Comparison of ENCODE assay signal across 23 cellular contexts in the genomic region with DNA sequence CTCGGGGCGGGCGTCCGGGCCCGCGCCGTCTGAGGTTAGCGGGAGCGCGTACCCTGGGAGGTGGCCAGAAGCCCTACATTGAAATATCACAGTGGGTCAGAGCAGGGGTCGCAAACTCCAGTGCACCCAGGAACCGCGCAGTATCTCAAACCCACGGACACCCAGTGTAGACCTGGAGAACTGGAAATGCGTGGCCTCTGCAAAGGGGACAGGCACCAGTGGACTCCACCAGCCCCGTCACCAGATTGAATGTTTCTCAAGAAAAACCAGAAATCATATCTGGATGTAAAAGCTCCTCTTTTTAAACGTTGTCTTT.
DNase-seq lines count a peak whose midpoint lies in the region; ATAC-seq, FAIRE-seq and TF ChIP-seq lines count a peak whose summit lies in the region.
"Had no signal": no experiment of that assay in that cellular context is flagged by ENCODE, and none has a peak within 500 bp of the region (broad histone marks: within the 10 kb centered on the region; RNA-seq: fewer than 3 reads in every experiment).

No MANE protein-coding gene starts in this region.

- H3K4me1 Mint-ChIP-seq in H9 (peaks cover 15 to 18% of the 10 kb centered on the region in 2 experiments), astrocyte (ENCODE audit: low read depth, unreplicated experiment) (peaks cover 1% of the 10 kb centered on the region)
- no peaks in the 10 kb centered on the region for H3K4me1 Mint-ChIP-seq in stimulated activated effector memory CD8-positive, alpha-beta T cell treated with anti-CD3 and anti-CD28 coated beads, Interleukin-12 subunit alpha, Interleukin-12 subunit beta, amount 100 ng/mL, for 72 hours

- H3K4me3 Mint-ChIP-seq in H9 = no peak overlapping the region
- H3K4me3 Mint-ChIP-seq in astrocyte (ENCODE audit: unreplicated experiment) = no peak overlapping the region
- H3K4me3 Mint-ChIP-seq in stimulated activated effector memory CD8-positive, alpha-beta T cell treated with anti-CD3 and anti-CD28 coated beads, Interleukin-12 subunit alpha, Interleukin-12 subunit beta, amount 100 ng/mL, for 72 hours = no peak overlapping the region
- H3K4me3 Mint-ChIP-seq: activated CD8-positive, alpha-beta T cell treated with anti-CD3 and anti-CD28 coated beads, Interleukin-2, amount 10 ng/mL, durations not matched to agents 7 days and 5 days; activated T-helper 1 cell treated with anti-CD3 and anti-CD28 coated beads, Interleukin-12 subunit alpha, Interleukin-12 subunit beta, Interleukin-2, Interleukin-4 antibody, amounts not matched to agents 30 ng/mL and 10 ng/mL and 1 ng/mL, durations not matched to agents 14 hours and 24 hours and 36 hours; natural killer cell treated with Interleukin-12 subunit alpha and Interleukin-12 subunit beta and Interleukin-15 and Interleukin-18, amount 100 ng/mL, for 72 hours; T-helper 2 cell treated with Interferon-gamma antibody and Interleukin-4, amounts not matched to agents 5 μg/mL and 100 μg/mL, for 36 hours had no signal

- no peak overlapping the region for H3T11ph ChIP-seq in H9 (ENCODE audit: low read length)

- H4K91ac ChIP-seq in H9 (ENCODE audit: insufficient read length, low read depth, low read length) = no peak overlapping the region

- no peak overlapping the region for H4K8ac ChIP-seq in H9 (replicated peaks; ENCODE audit: insufficient read length, low read depth, low read length)

- no peak overlapping the region for H3K56ac ChIP-seq in H9 (ENCODE audit: insufficient read length, low read depth, low read length)

- H3K9me3 Mint-ChIP-seq in H9 (no peaks in the 10 kb centered on the region), astrocyte (ENCODE audit: unreplicated experiment) (peaks cover 3% of the 10 kb centered on the region)
- H3K9me3 Mint-ChIP-seq in stimulated activated effector memory CD8-positive, alpha-beta T cell treated with anti-CD3 and anti-CD28 coated beads, Interleukin-12 subunit alpha, Interleukin-12 subunit beta, amount 100 ng/mL, for 72 hours = no peaks in the 10 kb centered on the region
- H3K9me3 Mint-ChIP-seq: activated T-helper 1 cell treated with anti-CD3 and anti-CD28 coated beads, Interleukin-12 subunit alpha, Interleukin-12 subunit beta, Interleukin-2, Interleukin-4 antibody, amounts not matched to agents 30 ng/mL and 10 ng/mL and 1 ng/mL, durations not matched to agents 14 hours and 24 hours and 36 hours; natural killer cell treated with Interleukin-12 subunit alpha and Interleukin-12 subunit beta and Interleukin-15 and Interleukin-18, amount 100 ng/mL, for 72 hours; T-helper 2 cell treated with Interferon-gamma antibody and Interleukin-4, amounts not matched to agents 5 μg/mL and 100 μg/mL, for 36 hours had no signal

- H3K9me3 ChIP-seq in H9 (ENCODE audit: control insufficient read depth, low read depth, low read length) (no peaks in the 10 kb centered on the region), astrocyte (ENCODE audit: insufficient read depth, low read depth, low read length) (no peaks in the 10 kb centered on the region), iPS-20b (ENCODE audit: insufficient read depth, low read depth, low read length) (no peaks in the 10 kb centered on the region), SJCRH30 (replicated peaks) (no peaks in the 10 kb centered on the region)
- H3K9me3 ChIP-seq: Caco-2 had no signal

- no peak overlapping the region for H3K23ac ChIP-seq in H9 (ENCODE audit: insufficient read length, low read depth, low read length)

- no peaks in the 10 kb centered on the region for H3K79me1 ChIP-seq in H9 (ENCODE audit: insufficient read depth, low read depth, low read length, poor library complexity, severe bottlenecking)

- H3K4me2 ChIP-seq in H9 (ENCODE audit: insufficient read depth, insufficient read length, low read length) (no peak overlapping the region), astrocyte (ENCODE audit: low read length) (peak overlapping the region; percentile 81)

- peak; percentile 16 for ATAC-seq in stimulated activated effector memory CD8-positive, alpha-beta T cell treated with anti-CD3 and anti-CD28 coated beads, Interleukin-12 subunit alpha, Interleukin-12 subunit beta, amount 100 ng/mL, for 72 hours
- ATAC-seq: activated CD8-positive, alpha-beta T cell treated with anti-CD3 and anti-CD28 coated beads, Interleukin-2, amount 10 ng/mL, durations not matched to agents 7 days and 5 days; natural killer cell treated with Interleukin-12 subunit alpha and Interleukin-12 subunit beta and Interleukin-15 and Interleukin-18, amount 100 ng/mL, for 72 hours; stimulated activated naive CD8-positive, alpha-beta T cell treated with anti-CD3 and anti-CD28 coated beads, Interleukin-15, Interleukin-2, amounts not matched to agents 100 U/mL and 50 U/mL, for 24 hours had no signal

- no peak overlapping the region for H2AK5ac ChIP-seq in H9 (ENCODE audit: insufficient read length, low read length)

- no peak overlapping the region for H3K4me3 ChIP-seq in astrocyte (ENCODE audit: insufficient read depth, low read depth, low read length)
- peak overlapping the region; percentile 43; the same call in 1 of the 2 replicates for H3K4me3 ChIP-seq in iPS-20b (ENCODE audit: low read length)
- no peak overlapping the region for H3K4me3 ChIP-seq in SJCRH30
- H3K4me3 ChIP-seq: lung had no signal

- DNase-seq in H9 (no peak), astrocyte (ENCODE audit: low read depth) (no peak), NCI-H524 treated with DMSO at 0.1 percent for 48 hours (lab: John Stamatoyannopoulos, UW) (no peak), SJCRH30 (no peak), RKO (ENCODE audit: low spot score) (no peak)
- no peak for DNase-seq in stimulated activated effector memory CD8-positive, alpha-beta T cell treated with anti-CD3 and anti-CD28 coated beads, Interleukin-12 subunit alpha, Interleukin-12 subunit beta, amount 100 ng/mL, for 72 hours (ENCODE audit: low spot score in 2 of 2)
- no peak for DNase-seq in effector CD4-positive, alpha-beta T cell
- DNase-seq: activated CD4-positive, CD25-positive, alpha-beta regulatory T cell; activated CD8-positive, alpha-beta T cell treated with anti-CD3 and anti-CD28 coated beads, Interleukin-2, amount 10 ng/mL, durations not matched to agents 7 days and 5 days; AML-193; Caco-2; NCI-H1048; NCI-H2107; NCI-H526 treated with DMSO at 0.1 percent for 48 hours; OCI-M1; stimulated activated CD4-positive, alpha-beta T cell treated with anti-CD3 and anti-CD28 coated beads, Interleukin-15, amount 100 ng/mL, for 24 hours; stimulated activated naive CD8-positive, alpha-beta T cell treated with anti-CD3 and anti-CD28 coated beads, Interleukin-15, Interleukin-2, amounts not matched to agents 100 U/mL and 50 U/mL, for 24 hours had no signal

- H4K5ac ChIP-seq in H9 (ENCODE audit: insufficient read length, low read depth, low read length) = no peak overlapping the region

- H3K4ac ChIP-seq in H9 (ENCODE audit: low read depth, low read length) = no peak overlapping the region

- H3K18ac ChIP-seq in H9 (ENCODE audit: insufficient read length, low read depth, low read length) = peak overlapping the region; percentile 81

- H3K27me3 ChIP-seq in H9 (ENCODE audit: insufficient read depth, low read length) = no peaks in the 10 kb centered on the region
- no peaks in the 10 kb centered on the region for H3K27me3 ChIP-seq in astrocyte (ENCODE audit: insufficient read depth, low read length)
- H3K27me3 ChIP-seq in iPS-20b (ENCODE audit: insufficient read depth, low read length) = no peaks in the 10 kb centered on the region; the same call in 1 of the 2 replicates
- 0 out of 2 replicates have a peak, but pooled peaks cover 7% of the 10 kb centered on the region for H3K27me3 ChIP-seq in SJCRH30

- no peaks in the 10 kb centered on the region for H3K79me2 ChIP-seq in H9 (ENCODE audit: insufficient read depth, low read length)
- no peaks in the 10 kb centered on the region for H3K79me2 ChIP-seq in astrocyte (ENCODE audit: insufficient read depth, low read length)

- H4K20me1 ChIP-seq in H9 (ENCODE audit: control insufficient read depth, insufficient read depth, insufficient read length) = no peaks in the 10 kb centered on the region
- H4K20me1 ChIP-seq in astrocyte (ENCODE audit: insufficient read depth, low read length) = no peaks in the 10 kb centered on the region

- H2AFZ ChIP-seq in H9 (ENCODE audit: low read length) = no peak overlapping the region
- peak overlapping the region; percentile 87 for H2AFZ ChIP-seq in astrocyte (ENCODE audit: low read depth, low read length)

- peak overlapping the region; percentile 70; the same call in 1 of the 2 replicates for H3K14ac ChIP-seq in H9 (ENCODE audit: insufficient read depth, low read length)

- no peak overlapping the region; the same call in 1 of the 2 replicates for H2BK15ac ChIP-seq in H9 (ENCODE audit: low read depth, low read length)

- H2BK12ac ChIP-seq in H9 (ENCODE audit: insufficient read length, low read depth, low read length) = no peak overlapping the region

- no peaks in the 10 kb centered on the region for H3K23me2 ChIP-seq in H9 (ENCODE audit: insufficient read length, low read depth, low read length, poor library complexity, severe bottlenecking)

- H3K27ac ChIP-seq in H9 (ENCODE audit: insufficient read length, low read depth, low read length) = no peak overlapping the region
- H3K27ac ChIP-seq in astrocyte (ENCODE audit: low read depth, low read length) = peak overlapping the region; percentile 71
- no peak overlapping the region for H3K27ac ChIP-seq in iPS-20b (ENCODE audit: low read length)
- H3K27ac ChIP-seq in SJCRH30 = no peak overlapping the region

- H3K36me3 Mint-ChIP-seq in H9 (ENCODE audit: insufficient read depth in 1 of 3, low read depth in 3 of 3) (no peaks in the 10 kb centered on the region), astrocyte (ENCODE audit: low read depth, unreplicated experiment) (no peaks in the 10 kb centered on the region)
- no peaks in the 10 kb centered on the region for H3K36me3 Mint-ChIP-seq in stimulated activated effector memory CD8-positive, alpha-beta T cell treated with anti-CD3 and anti-CD28 coated beads, Interleukin-12 subunit alpha, Interleukin-12 subunit beta, amount 100 ng/mL, for 72 hours
- H3K36me3 Mint-ChIP-seq: natural killer cell treated with Interleukin-12 subunit alpha and Interleukin-12 subunit beta and Interleukin-15 and Interleukin-18, amount 100 ng/mL, for 72 hours had no signal

- H3K36me3 ChIP-seq in astrocyte (ENCODE audit: insufficient read depth, low read length) = no peaks in the 10 kb centered on the region
- no peaks in the 10 kb centered on the region for H3K36me3 ChIP-seq in iPS-20b (ENCODE audit: insufficient read depth, low read depth, low read length)
- no peaks in the 10 kb centered on the region for H3K36me3 ChIP-seq in SJCRH30

- H3K27me3 Mint-ChIP-seq in H9 (ENCODE audit: low read depth) (peaks cover 6% of the 10 kb centered on the region; the same call in 1 of the 2 replicates), astrocyte (ENCODE audit: low read depth, unreplicated experiment) (peaks cover 10% of the 10 kb centered on the region)

- H3K4me1 ChIP-seq in H9 (ENCODE audit: insufficient read depth, low read length) = no peaks in the 10 kb centered on the region
- H3K4me1 ChIP-seq in astrocyte (ENCODE audit: insufficient read depth, low read length) = peaks cover 11% of the 10 kb centered on the region
- H3K4me1 ChIP-seq in iPS-20b (ENCODE audit: insufficient read depth, low read length) = peaks cover 10% of the 10 kb centered on the region; the same call in 1 of the 2 replicates
- H3K4me1 ChIP-seq in SJCRH30 = no peaks in the 10 kb centered on the region; the same call in 1 of the 2 replicates
- H3K4me1 ChIP-seq: Caco-2 had no signal

- no CpG with 5 or more reads among the region's 17 CpGs for WGBS in H9 (ENCODE audit: extremely low coverage, insufficient read length, low lambda C conversion rate)

- H3K27ac Mint-ChIP-seq in H9 (no peak overlapping the region), astrocyte (ENCODE audit: unreplicated experiment) (no peak overlapping the region)
- no peak overlapping the region for H3K27ac Mint-ChIP-seq in stimulated activated effector memory CD8-positive, alpha-beta T cell treated with anti-CD3 and anti-CD28 coated beads, Interleukin-12 subunit alpha, Interleukin-12 subunit beta, amount 100 ng/mL, for 72 hours
- H3K27ac Mint-ChIP-seq: activated CD8-positive, alpha-beta T cell treated with anti-CD3 and anti-CD28 coated beads, Interleukin-2, amount 10 ng/mL, durations not matched to agents 7 days and 5 days; activated T-helper 1 cell treated with anti-CD3 and anti-CD28 coated beads, Interleukin-12 subunit alpha, Interleukin-12 subunit beta, Interleukin-2, Interleukin-4 antibody, amounts not matched to agents 30 ng/mL and 10 ng/mL and 1 ng/mL, durations not matched to agents 14 hours and 24 hours and 36 hours; natural killer cell treated with Interleukin-12 subunit alpha and Interleukin-12 subunit beta and Interleukin-15 and Interleukin-18, amount 100 ng/mL, for 72 hours; T-helper 2 cell treated with Interferon-gamma antibody and Interleukin-4, amounts not matched to agents 5 μg/mL and 100 μg/mL, for 36 hours had no signal

- H3K9ac ChIP-seq in H9 (ENCODE audit: extremely low read depth, insufficient read length, low read length) (no peak overlapping the region), astrocyte (ENCODE audit: low read length) (peak overlapping the region; percentile 69), iPS-20b (ENCODE audit: low read depth, low read length) (peak overlapping the region; percentile 60; the same call in 1 of the 2 replicates)

- H2BK5ac ChIP-seq in H9 (ENCODE audit: insufficient read length, low read length) = no peak overlapping the region

- no peak overlapping the region for H2BK20ac ChIP-seq in H9 (ENCODE audit: low read depth, low read length, poor library complexity, severe bottlenecking)

- TF ChIP-seq CTCF in H9 (conservative IDR thresholded peaks at IDR 0.05) = no peak
- no peak for TF ChIP-seq CTCF in astrocyte (IDR thresholded peaks at IDR 0.05; ENCODE audit: insufficient read depth, low read depth, low read length)

- FAIRE-seq in astrocyte (lab: Jason Lieb, UNC) = no peak
- FAIRE-seq: frontal cortex had no signal

- no peak overlapping the region for H2BK120ac ChIP-seq in H9 (ENCODE audit: low read depth, low read length, poor library complexity, severe bottlenecking)
